In genomic region chr3:165669502-165669901, GRCh38 we compare ENCODE assay signal across 34 cellular contexts.
DNase-seq lines count a peak whose midpoint lies in the region; ATAC-seq, FAIRE-seq and TF ChIP-seq lines count a peak whose summit lies in the region.
"Had no signal": no experiment of that assay in that cellular context is flagged by ENCODE, and none has a peak within 500 bp of the region (broad histone marks: within the 10 kb centered on the region; RNA-seq: fewer than 3 reads in every experiment).

No MANE protein-coding gene starts in this region.

- no peaks in the 10 kb centered on the region for H3K4me1 Mint-ChIP-seq in CD4-positive, alpha-beta T cell (ENCODE audit: low read depth)
- H3K4me1 Mint-ChIP-seq: CD8-positive, alpha-beta memory T cell; naive thymus-derived CD8-positive, alpha-beta T cell; T-cell had no signal

- H2BK120ac ChIP-seq in mesenchymal stem cell (ENCODE audit: low read depth, low read length) = no peak overlapping the region

- no peak overlapping the region for H3K4me2 ChIP-seq in mesenchymal stem cell (ENCODE audit: low read length, poor library complexity, severe bottlenecking)

- H3K4ac ChIP-seq in mesenchymal stem cell (ENCODE audit: low read depth in 1 of 2, low read length in 2 of 2) = no peak overlapping the region

- H3K4me3 Mint-ChIP-seq in CD4-positive, alpha-beta T cell = no peak overlapping the region
- H3K4me3 Mint-ChIP-seq: activated naive CD4-positive, alpha-beta T cell treated with anti-CD3 and anti-CD28 coated beads for 36 hours; activated T-cell treated with anti-CD3 and anti-CD28 coated beads, Interleukin-2, amount 50 U/mL, for 72 hours; CD8-positive, alpha-beta memory T cell; dendritic cell treated with granulocyte-macrophage colony-stimulating factor and Interleukin-4, amounts not matched to agents 40 ng/mL and 50 ng/mL, for 4 days; mesothelial cell of epicardium; naive thymus-derived CD8-positive, alpha-beta T cell; T-cell had no signal

- H3K18ac ChIP-seq in mesenchymal stem cell (ENCODE audit: low read depth in 1 of 2, low read length in 2 of 2) = no peak overlapping the region

- POLR2A ChIA-PET in CD4-positive, alpha-beta T cell (lab: Charles Lee) = no interaction called here

- no peak for TF ChIP-seq CTCF in choroid plexus epithelial cell (conservative IDR thresholded peaks at IDR 0.05; ENCODE audit: low read depth, low read length)
- TF ChIP-seq CTCF in CD4-positive, alpha-beta T cell (IDR thresholded peaks at IDR 0.05) = no peak

- no peak overlapping the region for H3K27ac ChIP-seq in mesenchymal stem cell (ENCODE audit: low read length, poor library complexity, severe bottlenecking)
- no peak overlapping the region for H3K27ac ChIP-seq in CD4-positive, alpha-beta T cell (ENCODE audit: low read depth, low read length)
- H3K27ac ChIP-seq: 22Rv1, left lung, ovary, right lobe of liver, SJCRH30 had no signal

- H3K36me3 Mint-ChIP-seq in CD4-positive, alpha-beta T cell (ENCODE audit: low read depth) = no peaks in the 10 kb centered on the region
- H3K36me3 Mint-ChIP-seq: CD8-positive, alpha-beta memory T cell; mesothelial cell of epicardium; naive thymus-derived CD8-positive, alpha-beta T cell; T-cell had no signal

- H3K27me3 Mint-ChIP-seq in CD4-positive, alpha-beta T cell = no peaks in the 10 kb centered on the region
- H3K27me3 Mint-ChIP-seq: CD8-positive, alpha-beta memory T cell; dendritic cell treated with granulocyte-macrophage colony-stimulating factor and Interleukin-4, amounts not matched to agents 40 ng/mL and 50 ng/mL, for 4 days; naive thymus-derived CD8-positive, alpha-beta T cell; T-cell had no signal

- peaks cover 2% of the 10 kb centered on the region for H3K9me3 ChIP-seq in mesenchymal stem cell (ENCODE audit: control insufficient read depth, low read length)
- H3K9me3 ChIP-seq in CD4-positive, alpha-beta T cell (ENCODE audit: control insufficient read depth, low read length) = no peaks in the 10 kb centered on the region
- H3K9me3 ChIP-seq: ovary, Peyer's patch, right lobe of liver, SJCRH30 had no signal

- no peak overlapping the region for H2AFZ ChIP-seq in mesenchymal stem cell (ENCODE audit: low read depth, low read length)

- H4K91ac ChIP-seq in mesenchymal stem cell (ENCODE audit: low read length) = no peak overlapping the region

- no peaks in the 10 kb centered on the region for H3K36me3 ChIP-seq in mesenchymal stem cell (ENCODE audit: control insufficient read depth in 1 of 2, insufficient read depth in 2 of 2, low read depth in 1 of 2, low read length in 2 of 2)
- H3K36me3 ChIP-seq: left lung, ovary, Peyer's patch, right lobe of liver, SJCRH30 had no signal

- H2BK5ac ChIP-seq in mesenchymal stem cell (ENCODE audit: low read depth, low read length, poor library complexity, severe bottlenecking) = no peak overlapping the region

- ATAC-seq in CD4-positive, alpha-beta T cell (ENCODE audit: poor library complexity) = no peak
- ATAC-seq: activated T-cell treated with anti-CD3 and anti-CD28 coated beads, Interleukin-2, amount 50 U/mL, for 72 hours; left lung; naive thymus-derived CD8-positive, alpha-beta T cell; right lobe of liver; T-cell had no signal

- peaks cover 16% of the 10 kb centered on the region for H3K9me3 Mint-ChIP-seq in CD4-positive, alpha-beta T cell

- H2AK5ac ChIP-seq in mesenchymal stem cell (ENCODE audit: low read length, severe bottlenecking) = no peak overlapping the region

- H3K27me3 ChIP-seq in mesenchymal stem cell (ENCODE audit: control insufficient read depth in 1 of 2, insufficient read depth in 1 of 2, low read length in 2 of 2) = no peaks in the 10 kb centered on the region
- H3K27me3 ChIP-seq in CD4-positive, alpha-beta T cell (ENCODE audit: control insufficient read depth, insufficient read depth, low read length) = no peaks in the 10 kb centered on the region
- H3K27me3 ChIP-seq: left lung, ovary, Peyer's patch, right lobe of liver, SJCRH30 had no signal

- H3K4me3 ChIP-seq in choroid plexus epithelial cell (ENCODE audit: low read depth, low read length) = no peak overlapping the region
- no peak overlapping the region for H3K4me3 ChIP-seq in mesenchymal stem cell (ENCODE audit: insufficient read depth in 1 of 2, low read depth in 1 of 2, low read length in 2 of 2)
- H3K4me3 ChIP-seq: left lung, ovary, Peyer's patch, right lobe of liver, SJCRH30 had no signal

- no peak overlapping the region for H3K9ac ChIP-seq in mesenchymal stem cell (ENCODE audit: low read length)

- no peak overlapping the region for H2BK12ac ChIP-seq in mesenchymal stem cell (ENCODE audit: low read length in 2 of 2)

- H3K27ac Mint-ChIP-seq in CD4-positive, alpha-beta T cell = no peak overlapping the region
- H3K27ac Mint-ChIP-seq: activated naive CD4-positive, alpha-beta T cell treated with anti-CD3 and anti-CD28 coated beads for 36 hours; activated T-cell treated with anti-CD3 and anti-CD28 coated beads, Interleukin-2, amount 50 U/mL, for 72 hours; CD8-positive, alpha-beta memory T cell; dendritic cell treated with granulocyte-macrophage colony-stimulating factor and Interleukin-4, amounts not matched to agents 40 ng/mL and 50 ng/mL, for 4 days; mesothelial cell of epicardium; naive thymus-derived CD8-positive, alpha-beta T cell; T-cell had no signal

- FAIRE-seq in frontal cortex (lab: Jason Lieb, UNC) = no peak
- FAIRE-seq: endometrium had no signal

- no peak overlapping the region for H2BK15ac ChIP-seq in mesenchymal stem cell (ENCODE audit: low read depth, poor library complexity, severe bottlenecking)

- intact Hi-C loops in CD4-positive, alpha-beta T cell (cut with DNase I, micrococcal nuclease) = no loop called here
- intact Hi-C loops in posterior vena cava (cut with DNase I) = no loop called here

- no peaks in the 10 kb centered on the region for H3K79me1 ChIP-seq in mesenchymal stem cell (replicated peaks; ENCODE audit: low read length, poor library complexity, severe bottlenecking)

- no peak overlapping the region for H3K14ac ChIP-seq in mesenchymal stem cell (ENCODE audit: low read length in 2 of 2)

- H3K23ac ChIP-seq in mesenchymal stem cell (ENCODE audit: low read length in 2 of 2) = no peak overlapping the region

- H4K8ac ChIP-seq in mesenchymal stem cell (ENCODE audit: low read length) = no peak overlapping the region

- CTCF ChIA-PET in CD4-positive, alpha-beta T cell (lab: Charles Lee) = no interaction called here

- H3K4me1 ChIP-seq in mesenchymal stem cell (ENCODE audit: control insufficient read depth, insufficient read depth, low read depth, low read length) = no peaks in the 10 kb centered on the region
- H3K4me1 ChIP-seq: left lung, Peyer's patch, right lobe of liver, SJCRH30 had no signal

- DNase-seq in A172 (ENCODE audit: low spot score) (peak; percentile 56), NCI-H226 (peak; percentile 64), choroid plexus epithelial cell (ENCODE audit: low read depth) (peak; percentile 1), mesenchymal stem cell (peak; percentile 79), frontal cortex (ENCODE audit: low spot score in 2 of 2) (no peak), amniotic stem cell (lab: John Stamatoyannopoulos, UW) (no peak), posterior vena cava (ENCODE audit: low spot score) (no peak)
- DNase-seq in CD4-positive, alpha-beta T cell = no peak
- DNase-seq: activated CD4-positive, alpha-beta T cell treated with anti-CD3 and anti-CD28 coated beads for 48 hours; activated naive CD4-positive, alpha-beta T cell treated with anti-CD3 and anti-CD28 coated beads for 36 hours; activated T-cell treated with anti-CD3 and anti-CD28 coated beads, Interleukin-2, amount 50 U/mL, for 72 hours; AML-193; amygdala; caudate nucleus; CD8-positive, alpha-beta memory T cell; GDM1; KG1; left lung; naive thymus-derived CD8-positive, alpha-beta T cell; NCI-H1694; NCI-H2171 treated with DMSO at 0.1 percent for 48 hours; NCI-H526; ovary; Peyer's patch; right lobe of liver; SJCRH30; stimulated activated CD4-positive, alpha-beta T cell treated with anti-CD3 and anti-CD28 coated beads, Interleukin-15, amount 100 ng/mL, for 24 hours; stimulated activated CD8-positive, alpha-beta memory T cell treated with anti-CD3 and anti-CD28 coated beads, Interleukin-4, amount 100 ng/mL, for 48 hours; T-cell; trophoblast cell had no signal

Comparison
In these comparisons a context has a peak if more than half of its experiments do, and no peak if none do; other contexts are left out.
1. DNase-seq: peak in A172 (single experiment), NCI-H226 (single experiment), choroid plexus epithelial cell (single experiment) and mesenchymal stem cell (single experiment); none in CD4-positive, alpha-beta T cell (0 of 10), frontal cortex (0 of 2), amniotic stem cell (single experiment) and posterior vena cava (single experiment).